Comparison of ENCODE assay signal across 28 cellular contexts in genomic region chr12:102652645-102653313, GRCh38.
A peak's percentile ranks its signal among the peaks of the same experiment; 100 is the strongest.
DNase-seq lines count a peak whose midpoint lies in the region; ATAC-seq and TF ChIP-seq lines count a peak whose summit lies in the region.
"Had no signal": no experiment of that assay in that cellular context is flagged by ENCODE, and none has a peak within 500 bp of the region (broad histone marks: within the 10 kb centered on the region; RNA-seq: fewer than 3 reads in every experiment).

No MANE protein-coding gene starts in this region.

- peak; percentile 33 for DNase-seq in DMS53 treated with DMSO at 0.1 percent for 48 hours (lab: John Stamatoyannopoulos, UW; ENCODE audit: unreplicated experiment)
- DNase-seq in NCI-H345 treated with DMSO at 0.1 percent for 48 hours (lab: John Stamatoyannopoulos, UW; ENCODE audit: unreplicated experiment): no peak
- no peak for DNase-seq in NCI-H1930 (lab: John Stamatoyannopoulos, UW)
- DNase-seq in BE2C: no peak
- no peak for DNase-seq in iPS-NIHi11 (ENCODE audit: low spot score)
- DNase-seq: activated CD4-positive, alpha-beta T cell treated with anti-CD3 and anti-CD28 coated beads for 4 hours; activated effector memory CD4-positive, alpha-beta T cell treated with anti-CD3 and anti-CD28 coated beads, Interleukin-2, amount 50 U/mL, for 16 hours; activated naive CD8-positive, alpha-beta T cell treated with anti-CD3 and anti-CD28 coated beads, Interleukin-2, amount 10 ng/mL, durations not matched to agents 7 days and 5 days; activated T-cell treated with anti-CD3 and anti-CD28 coated beads for 4 hours; AML-193; CD4-positive, alpha-beta memory T cell; central memory CD4-positive, alpha-beta T cell; esophagus squamous epithelium; mammary epithelial cell; NCI-H1436 treated with DMSO at 0.1 percent for 48 hours; NCI-H2171; NCI-H524 treated with DMSO at 0.1 percent for 48 hours; pancreas; right cardiac atrium; SHP77; spleen; stimulated activated CD4-positive, alpha-beta T cell treated with anti-CD3 and anti-CD28 coated beads, Interleukin-2, amount 100 ng/mL, for 48 hours had no signal

- H3K27me3 ChIP-seq in BE2C: no peaks in the 10 kb centered on the region
- H3K27me3 ChIP-seq: esophagus squamous epithelium, pancreas, spleen, tibial nerve had no signal

- no peak for TF ChIP-seq CTCF in BE2C (IDR thresholded peaks at IDR 0.05; ENCODE audit: low read depth, low read length)

- no peak overlapping the region for H3K4me3 ChIP-seq in BE2C (ENCODE audit: low read depth, low read length)
- H3K4me3 ChIP-seq: esophagus squamous epithelium, GM23338, pancreas, spleen, tibial nerve had no signal

- H3K36me3 ChIP-seq in BE2C: no peaks in the 10 kb centered on the region
- H3K36me3 ChIP-seq: esophagus squamous epithelium, pancreas, spleen, tibial nerve had no signal

- H3K4me1 ChIP-seq in BE2C: no peaks in the 10 kb centered on the region
- H3K4me1 ChIP-seq: esophagus squamous epithelium, pancreas, spleen, tibial nerve had no signal

- ATAC-seq in GM19035 (IDR thresholded peaks at IDR 0.05; ENCODE audit: unreplicated experiment): peak; percentile 62
- peak; percentile 87 for ATAC-seq in GM21723 (IDR thresholded peaks at IDR 0.05; ENCODE audit: unreplicated experiment)
- peak; percentile 60 for ATAC-seq in HG03565 (IDR thresholded peaks at IDR 0.05; ENCODE audit: unreplicated experiment)
- ATAC-seq: GM23338, Panc1, pancreas, right cardiac atrium had no signal

- no peaks in the 10 kb centered on the region for H3K9me3 ChIP-seq in BE2C
- H3K9me3 ChIP-seq: pancreas had no signal
